Comparison of ENCODE assay signal across 7 cellular contexts in the genomic region with DNA sequence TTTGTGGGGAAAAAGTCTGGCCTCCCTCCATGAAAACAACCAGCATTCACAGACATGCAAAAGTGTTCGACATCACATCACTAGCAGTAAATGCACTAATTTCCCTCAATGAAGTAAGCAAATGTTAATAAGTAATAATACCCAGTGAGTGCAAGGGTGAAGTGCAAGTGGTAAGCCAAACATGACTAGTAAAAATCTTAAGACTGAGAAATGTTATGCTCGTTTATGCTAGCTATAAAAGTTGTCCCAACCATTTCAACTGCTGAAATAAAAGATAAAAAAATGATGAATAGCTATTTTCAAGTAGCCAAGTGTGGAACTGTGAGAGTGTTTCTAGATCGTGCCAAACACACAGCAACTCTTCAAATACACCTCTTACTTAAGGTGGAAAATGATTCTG. TPM values are rescaled to one million over a fixed set of nuclear protein-coding genes. Genes with fewer than 3 reads are reported as not detected.
"Had no signal": no experiment of that assay in that cellular context is flagged by ENCODE, and none has a peak within 500 bp of the region (broad histone marks: within the 10 kb centered on the region; RNA-seq: fewer than 3 reads in every experiment).

No MANE protein-coding gene starts in this region.

- DNase-seq: GDM1, GF-D8 had no signal

- H3K4me3 ChIP-seq: GM12878 had no signal

- FAIRE-seq: G401.6, GM12878, GM12892, GM18507 had no signal

RNA-seq across cellular contexts. Expression of gene TSPAN12, which starts 43.4 kb away (rescaled TPM):
- total RNA-seq: G401 had no signal
